8 cellular contexts compared by ENCODE assay signal in the genomic region with DNA sequence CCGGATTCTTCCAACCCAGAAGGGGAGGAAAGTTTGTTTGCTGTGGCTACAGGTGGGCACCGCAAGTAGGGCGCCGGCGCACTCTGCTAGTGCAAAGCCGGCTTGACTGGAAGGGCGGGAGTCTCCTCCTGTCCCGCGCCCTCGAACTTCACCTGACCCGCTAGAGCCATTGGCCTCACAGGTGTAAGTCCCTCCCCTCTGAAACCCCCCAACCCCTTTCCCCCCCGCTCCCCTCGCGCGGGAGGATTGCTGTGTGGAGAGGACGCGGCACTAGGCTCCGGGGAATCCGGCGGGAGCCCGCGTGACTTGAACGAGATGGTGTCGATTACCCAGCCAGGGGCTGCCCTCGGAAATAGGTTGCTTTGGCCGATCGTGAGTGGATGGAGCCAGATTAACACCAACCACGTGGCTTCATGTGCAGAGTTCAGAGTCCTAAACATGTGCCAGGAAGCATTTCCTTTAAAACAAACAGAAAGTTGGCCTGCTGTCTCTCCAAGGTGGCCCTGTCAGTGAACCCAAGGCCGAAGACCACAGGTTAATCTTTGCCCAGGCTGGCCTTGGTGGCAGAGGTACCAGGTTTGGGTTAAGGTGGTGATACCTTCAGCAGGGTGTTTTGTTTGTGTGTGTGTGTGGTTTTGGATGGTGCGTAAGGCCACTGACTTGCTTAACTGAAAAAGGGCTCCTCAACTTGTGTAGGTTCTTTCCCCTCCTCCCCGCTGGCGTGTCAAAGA. TPM values are rescaled to one million over a fixed set of nuclear protein-coding genes. Genes with fewer than 3 reads are reported as not detected.
DNase-seq lines count a peak whose midpoint lies in the region; ATAC-seq lines count a peak whose summit lies in the region.

No MANE protein-coding gene starts in this region.

- ATAC-seq in GM21737 (IDR thresholded peaks at IDR 0.05; ENCODE audit: unreplicated experiment): peak; percentile 23

- DNase-seq in COLO668 (lab: John Stamatoyannopoulos, UW; ENCODE audit: unreplicated experiment) (peak; percentile 0), OCI-M1 (lab: John Stamatoyannopoulos, UW) (peak; percentile 72), iPS-NIHi11 (ENCODE audit: low spot score) (peak; percentile 77), NCI-H2029 (lab: John Stamatoyannopoulos, UW) (no peak), H4 (ENCODE audit: low spot score) (no peak)
- peak; percentile 77 for DNase-seq in activated gamma-delta T cell treated with anti-CD3 and anti-CD28 coated beads, Interleukin-2, amount 50 U/mL, for 16 hours (ENCODE audit: low read depth)
- peak; percentile 34 to 62 (median 41) for DNase-seq in stimulated activated CD4-positive, alpha-beta T cell treated with anti-CD3 and anti-CD28 coated beads, Interleukin-1b, Interleukin-23, amount 100 ng/mL, for 24 hours (ENCODE audit: low read depth in 4 of 4, low spot score in 1 of 4)

RNA-seq across cellular contexts. Expression of a gene that starts 1.0 kb away (rescaled TPM):
- total RNA-seq in H4 (2014; rRNA removed; shearing (Covaris generic)): 3.6 and 4.0 TPM in 2 replicates

Comparison
In these comparisons a context has a peak if more than half of its experiments do, and no peak if none do; other contexts are left out.
1. DNase-seq: peak in COLO668 (single experiment), OCI-M1 (single experiment), activated gamma-delta T cell treated with anti-CD3 and anti-CD28 coated beads, Interleukin-2, amount 50 U/mL, for 16 hours (single experiment), iPS-NIHi11 (single experiment) and stimulated activated CD4-positive, alpha-beta T cell treated with anti-CD3 and anti-CD28 coated beads, Interleukin-1b, Interleukin-23, amount 100 ng/mL, for 24 hours (4 of 4); none in NCI-H2029 (single experiment) and H4 (single experiment).